ENCODE assay signal across 28 cellular contexts in genomic region chr1:195806060-195806459, GRCh38.
"Had no signal": no experiment of that assay in that cellular context is flagged by ENCODE, and none has a peak within 500 bp of the region (broad histone marks: within the 10 kb centered on the region; RNA-seq: fewer than 3 reads in every experiment).

No MANE protein-coding gene starts in this region.

- H3K9me3 ChIP-seq: body of pancreas, colonic mucosa, esophagus squamous epithelium, gastroesophageal sphincter had no signal

- H3K27ac ChIP-seq: body of pancreas, colonic mucosa, epithelial cell of prostate, esophagus squamous epithelium, gastroesophageal sphincter had no signal

- H3K27me3 ChIP-seq: body of pancreas, colonic mucosa, esophagus squamous epithelium, gastroesophageal sphincter had no signal

- DNase-seq: activated CD4-positive, alpha-beta memory T cell treated with anti-CD3 and anti-CD28 coated beads for 36 hours; activated CD4-positive, alpha-beta T cell treated with anti-CD3 and anti-CD28 coated beads for 36 hours; activated CD4-positive, alpha-beta T cell treated with anti-CD3 and anti-CD28 coated beads, Interleukin-2, amount 10 ng/mL, durations not matched to agents 24 days and 14 days; activated CD4-positive, CD25-positive, alpha-beta regulatory T cell; activated CD4-positive, CD25-positive, alpha-beta regulatory T cell treated with anti-CD3 and anti-CD28 coated beads, Interleukin-2, amount 50 U/mL, for 72 hours; activated CD8-positive, alpha-beta memory T cell treated with anti-CD3 and anti-CD28 coated beads, Interleukin-2, amount 10 ng/mL, durations not matched to agents 7 days and 5 days; activated CD8-positive, alpha-beta memory T cell treated with anti-CD3 and anti-CD28 coated beads, Interleukin-2, amount 50 U/mL, for 4 hours; activated CD8-positive, alpha-beta T cell treated with anti-CD3 and anti-CD28 coated beads, Interleukin-2, amount 10 ng/mL, durations not matched to agents 7 days and 5 days; activated gamma-delta T cell; activated naive CD4-positive, alpha-beta T cell; activated naive CD4-positive, alpha-beta T cell treated with anti-CD3 and anti-CD28 coated beads, Interleukin-2, amount 10 ng/mL, durations not matched to agents 7 days and 5 days; activated naive CD8-positive, alpha-beta T cell treated with anti-CD3 and anti-CD28 coated beads, Interleukin-2, amount 10 ng/mL, durations not matched to agents 7 days and 5 days; activated T-cell treated with anti-CD3 and anti-CD28 coated beads, Interleukin-2, amount 50 U/mL, for 1 hour; activated T-cell treated with anti-CD3 and anti-CD28 coated beads, Interleukin-2, amount 50 U/mL, for 72 hours; amygdala; body of pancreas; caudate nucleus; colonic mucosa; effector CD8-positive, alpha-beta T cell; esophagus squamous epithelium; foreskin melanocyte; hypothalamus; T-helper 2 cell had no signal

- H3K4me1 ChIP-seq: body of pancreas, colonic mucosa, esophagus squamous epithelium, gastroesophageal sphincter had no signal

- H3K36me3 ChIP-seq: colonic mucosa, esophagus squamous epithelium, gastroesophageal sphincter had no signal

- ATAC-seq: activated CD4-positive, alpha-beta T cell treated with anti-CD3 and anti-CD28 coated beads for 36 hours; activated CD8-positive, alpha-beta memory T cell treated with anti-CD3 and anti-CD28 coated beads, Interleukin-2, amount 10 ng/mL, durations not matched to agents 7 days and 5 days; activated CD8-positive, alpha-beta T cell treated with anti-CD3 and anti-CD28 coated beads, Interleukin-2, amount 10 ng/mL, durations not matched to agents 7 days and 5 days; activated naive CD4-positive, alpha-beta T cell treated with anti-CD3 and anti-CD28 coated beads, Interleukin-2, amount 50 U/mL, for 72 hours; activated T-cell treated with anti-CD3 and anti-CD28 coated beads, Interleukin-2, amount 50 U/mL, for 72 hours; body of pancreas; gastroesophageal sphincter had no signal

- FAIRE-seq: endometrium, endothelial cell of umbilical vein had no signal

- H3K4me3 ChIP-seq: body of pancreas, colonic mucosa, esophagus squamous epithelium, gastroesophageal sphincter had no signal
